Comparison of ENCODE assay signal across 8 cellular contexts in genomic region chr2:85826990-85827878, GRCh38.
DNase-seq lines count a peak whose midpoint lies in the region; ATAC-seq and TF ChIP-seq lines count a peak whose summit lies in the region.

No MANE protein-coding gene starts in this region.

- H3K27ac ChIP-seq in VCaP, result no peak overlapping the region; the same call in 1 of the 2 replicates

- H3K27me3 Mint-ChIP-seq in MCF 10A (ENCODE audit: insufficient read depth, unreplicated experiment), result peaks cover 7% of the 10 kb centered on the region

- no peaks in the 10 kb centered on the region for H3K36me3 Mint-ChIP-seq in MCF 10A (ENCODE audit: insufficient read depth, unreplicated experiment)

- BruUV-seq in MCF 10A (replicated peaks; lab: Mats Ljungman, UMichigan), result no TSS peak

- TF ChIP-seq CTCF in VCaP (conservative IDR thresholded peaks at IDR 0.05), result peak; percentile 90
- TF ChIP-seq CTCF in MCF 10A (IDR thresholded peaks at IDR 0.05; ENCODE audit: unreplicated experiment), result peak; percentile 90

- H3K9me3 Mint-ChIP-seq in MCF 10A (ENCODE audit: unreplicated experiment), result no peaks in the 10 kb centered on the region

- H3K4me1 Mint-ChIP-seq in MCF 10A (ENCODE audit: insufficient read depth, unreplicated experiment), result peaks cover 5% of the 10 kb centered on the region

- H3K4me3 Mint-ChIP-seq in MCF 10A (ENCODE audit: unreplicated experiment), result no peak overlapping the region

- DNase-seq in ELF-1 (ENCODE audit: low read depth, low spot score), result peak; percentile 89
- DNase-seq in NCI-H2171 treated with DMSO at 0.1 percent for 48 hours (lab: John Stamatoyannopoulos, UW), result peak; percentile 79
- peak; percentile 74 for DNase-seq in MCF 10A (ENCODE audit: unreplicated experiment)
- peak; percentile 46 for DNase-seq in iris pigment epithelial cell (ENCODE audit: low read depth)
- peak; percentile 63 to 76 for DNase-seq in stimulated activated CD4-positive, alpha-beta T cell treated with anti-CD3 and anti-CD28 coated beads, Interleukin-15, amount 100 ng/mL, for 1 hour (ENCODE audit: low read depth in 1 of 2, low spot score in 1 of 2)

- POLR2A ChIA-PET in MCF 10A (lab: Yijun Ruan, JAX), result interaction anchor here (0.5 to 1.9 kb wide), 6 partner anchors 12 to 279 kb away, joined by 3 to 7 read pairs (median 4); no protein-coding TSS in a partner anchor

- ATAC-seq in HG02840 (IDR thresholded peaks at IDR 0.05; ENCODE audit: low FRiP score, unreplicated experiment) (peak; percentile 64), GM21390 (IDR thresholded peaks at IDR 0.05; ENCODE audit: unreplicated experiment) (no peak)

- CTCF ChIA-PET in MCF 10A (lab: Yijun Ruan, JAX), result interaction anchor here (0.5 to 10.1 kb wide), 67 partner anchors 8 to 671 kb away, joined by 3 to 165 read pairs (median 4); partner anchors contain the start of genes POLR1A and PTCD3

- intact Hi-C loops in MCF 10A (cut with micrococcal nuclease), result loop anchor here (1.0 kb wide), 2 partner anchors 62 to 253 kb away; no protein-coding TSS in a partner anchor

- no peak overlapping the region for H3K27ac Mint-ChIP-seq in MCF 10A (ENCODE audit: low read depth, unreplicated experiment)
